In genomic region chr2:126921066-126921465, GRCh38 we compare ENCODE assay signal across 33 cellular contexts. TPM values are rescaled to one million over a fixed set of nuclear protein-coding genes. Genes with fewer than 3 reads are reported as not detected.
"Had no signal": no experiment of that assay in that cellular context is flagged by ENCODE, and none has a peak within 500 bp of the region (broad histone marks: within the 10 kb centered on the region; RNA-seq: fewer than 3 reads in every experiment).

No MANE protein-coding gene starts in this region.

- H3K27me3 ChIP-seq: adrenal gland, body of pancreas, esophagus muscularis mucosa, foreskin keratinocyte, gastrocnemius medialis had no signal

- H3K9me3 Mint-ChIP-seq: activated CD4-positive, alpha-beta memory T cell treated with anti-CD3 and anti-CD28 coated beads for 36 hours; activated CD4-positive, alpha-beta T cell treated with anti-CD3 and anti-CD28 coated beads, Interleukin-2, amount 10 ng/mL, durations not matched to agents 24 days and 14 days; activated naive CD4-positive, alpha-beta T cell treated with anti-CD3 and anti-CD28 coated beads for 36 hours; activated T-helper 1 cell treated with anti-CD3 and anti-CD28 coated beads, Interleukin-12 subunit alpha, Interleukin-12 subunit beta, Interleukin-2, Interleukin-4 antibody, amounts not matched to agents 30 ng/mL and 10 ng/mL and 1 ng/mL, durations not matched to agents 14 hours and 24 hours and 36 hours; activated T-helper 2 cell treated with anti-CD3 and anti-CD28 coated beads, Interferon-gamma antibody, Interleukin-2, Interleukin-4, amounts not matched to agents 10 μg/mL and 5 μg/mL and 100 μg/mL, durations not matched to agents 14 hours and 24 hours and 36 hours had no signal

- H3K4me3 Mint-ChIP-seq: activated CD4-positive, alpha-beta memory T cell treated with anti-CD3 and anti-CD28 coated beads for 36 hours; activated CD4-positive, alpha-beta T cell treated with anti-CD3 and anti-CD28 coated beads for 36 hours; activated CD4-positive, alpha-beta T cell treated with anti-CD3 and anti-CD28 coated beads, Interleukin-2, amount 10 ng/mL, durations not matched to agents 24 days and 14 days; activated CD8-positive, alpha-beta memory T cell treated with anti-CD3 and anti-CD28 coated beads, Interleukin-2, amount 10 ng/mL, durations not matched to agents 7 days and 5 days; activated CD8-positive, alpha-beta T cell treated with anti-CD3 and anti-CD28 coated beads, Interleukin-2, amount 10 ng/mL, durations not matched to agents 7 days and 5 days; activated naive CD4-positive, alpha-beta T cell treated with anti-CD3 and anti-CD28 coated beads for 36 hours; activated naive CD4-positive, alpha-beta T cell treated with anti-CD3 and anti-CD28 coated beads, Interleukin-2, amount 50 U/mL, for 24 hours; activated naive CD8-positive, alpha-beta T cell treated with anti-CD3 and anti-CD28 coated beads for 36 hours; activated naive CD8-positive, alpha-beta T cell treated with anti-CD3 and anti-CD28 coated beads, Interleukin-2, amount 50 U/mL, for 24 hours; activated T-helper 1 cell treated with anti-CD3 and anti-CD28 coated beads, Interleukin-12 subunit alpha, Interleukin-12 subunit beta, Interleukin-2, Interleukin-4 antibody, amounts not matched to agents 30 ng/mL and 10 ng/mL and 1 ng/mL, durations not matched to agents 14 hours and 24 hours and 36 hours had no signal

- H3K27ac ChIP-seq: adrenal gland, body of pancreas, esophagus muscularis mucosa, foreskin keratinocyte, gastrocnemius medialis had no signal

- H3K36me3 Mint-ChIP-seq: activated CD4-positive, alpha-beta memory T cell treated with anti-CD3 and anti-CD28 coated beads for 36 hours; activated CD8-positive, alpha-beta memory T cell treated with anti-CD3 and anti-CD28 coated beads, Interleukin-2, amount 10 ng/mL, durations not matched to agents 7 days and 5 days; activated naive CD4-positive, alpha-beta T cell treated with anti-CD3 and anti-CD28 coated beads, Interleukin-2, amount 50 U/mL, for 24 hours; activated naive CD8-positive, alpha-beta T cell treated with anti-CD3 and anti-CD28 coated beads for 36 hours had no signal

- H3K27me3 Mint-ChIP-seq: activated CD4-positive, alpha-beta memory T cell treated with anti-CD3 and anti-CD28 coated beads for 36 hours; activated naive CD8-positive, alpha-beta T cell treated with anti-CD3 and anti-CD28 coated beads for 36 hours had no signal

- DNase-seq: activated CD4-positive, alpha-beta memory T cell treated with anti-CD3 and anti-CD28 coated beads for 36 hours; activated CD4-positive, alpha-beta T cell treated with anti-CD3 and anti-CD28 coated beads for 36 hours; activated CD4-positive, alpha-beta T cell treated with anti-CD3 and anti-CD28 coated beads, Interleukin-2, amount 10 ng/mL, durations not matched to agents 24 days and 14 days; activated CD4-positive, CD25-positive, alpha-beta regulatory T cell; activated CD4-positive, CD25-positive, alpha-beta regulatory T cell treated with anti-CD3 and anti-CD28 coated beads, Interleukin-2, amount 50 U/mL, for 72 hours; activated CD8-positive, alpha-beta memory T cell treated with anti-CD3 and anti-CD28 coated beads, Interleukin-2, amount 10 ng/mL, durations not matched to agents 7 days and 5 days; activated CD8-positive, alpha-beta memory T cell treated with anti-CD3 and anti-CD28 coated beads, Interleukin-2, amount 50 U/mL, for 4 hours; activated CD8-positive, alpha-beta T cell treated with anti-CD3 and anti-CD28 coated beads, Interleukin-2, amount 10 ng/mL, durations not matched to agents 7 days and 5 days; activated effector memory CD4-positive, alpha-beta T cell treated with anti-CD3 and anti-CD28 coated beads, Interleukin-2, amount 50 U/mL, for 16 hours; activated naive CD4-positive, alpha-beta T cell treated with anti-CD3 and anti-CD28 coated beads for 36 hours; activated naive CD8-positive, alpha-beta T cell treated with anti-CD3 and anti-CD28 coated beads for 36 hours; activated naive CD8-positive, alpha-beta T cell treated with anti-CD3 and anti-CD28 coated beads, Interleukin-2, amount 50 U/mL, for 24 hours; activated T-cell treated with anti-CD3 and anti-CD28 coated beads, Interleukin-2, amount 50 U/mL, for 1 hour; activated T-cell treated with anti-CD3 and anti-CD28 coated beads, Interleukin-2, amount 50 U/mL, for 48 hours; amygdala; aorta; body of pancreas; caudate nucleus; effector CD8-positive, alpha-beta T cell; erythroblast; foreskin keratinocyte; gastrocnemius medialis; glutamatergic neuron; T-helper 2 cell had no signal

- H3K9me3 ChIP-seq: adrenal gland, body of pancreas, esophagus muscularis mucosa, gastrocnemius medialis had no signal

- H3K27ac Mint-ChIP-seq: activated CD4-positive, alpha-beta memory T cell treated with anti-CD3 and anti-CD28 coated beads for 36 hours; activated CD4-positive, alpha-beta T cell treated with anti-CD3 and anti-CD28 coated beads for 36 hours; activated CD4-positive, alpha-beta T cell treated with anti-CD3 and anti-CD28 coated beads, Interleukin-2, amount 10 ng/mL, durations not matched to agents 24 days and 14 days; activated CD8-positive, alpha-beta memory T cell treated with anti-CD3 and anti-CD28 coated beads, Interleukin-2, amount 10 ng/mL, durations not matched to agents 7 days and 5 days; activated CD8-positive, alpha-beta T cell treated with anti-CD3 and anti-CD28 coated beads, Interleukin-2, amount 10 ng/mL, durations not matched to agents 7 days and 5 days; activated naive CD4-positive, alpha-beta T cell treated with anti-CD3 and anti-CD28 coated beads for 36 hours; activated naive CD4-positive, alpha-beta T cell treated with anti-CD3 and anti-CD28 coated beads, Interleukin-2, amount 50 U/mL, for 24 hours; activated naive CD8-positive, alpha-beta T cell treated with anti-CD3 and anti-CD28 coated beads for 36 hours; activated naive CD8-positive, alpha-beta T cell treated with anti-CD3 and anti-CD28 coated beads, Interleukin-2, amount 50 U/mL, for 24 hours; activated T-helper 1 cell treated with anti-CD3 and anti-CD28 coated beads, Interleukin-12 subunit alpha, Interleukin-12 subunit beta, Interleukin-2, Interleukin-4 antibody, amounts not matched to agents 30 ng/mL and 10 ng/mL and 1 ng/mL, durations not matched to agents 14 hours and 24 hours and 36 hours; activated T-helper 2 cell treated with anti-CD3 and anti-CD28 coated beads, Interferon-gamma antibody, Interleukin-2, Interleukin-4, amounts not matched to agents 10 μg/mL and 5 μg/mL and 100 μg/mL, durations not matched to agents 14 hours and 24 hours and 36 hours had no signal

- H3K4me3 ChIP-seq: adrenal gland, body of pancreas, esophagus muscularis mucosa, gastrocnemius medialis had no signal

- H3K4me1 Mint-ChIP-seq: activated CD4-positive, alpha-beta T cell treated with anti-CD3 and anti-CD28 coated beads for 36 hours; activated CD4-positive, alpha-beta T cell treated with anti-CD3 and anti-CD28 coated beads, Interleukin-2, amount 10 ng/mL, durations not matched to agents 24 days and 14 days; activated CD8-positive, alpha-beta memory T cell treated with anti-CD3 and anti-CD28 coated beads, Interleukin-2, amount 10 ng/mL, durations not matched to agents 7 days and 5 days; activated naive CD4-positive, alpha-beta T cell treated with anti-CD3 and anti-CD28 coated beads, Interleukin-2, amount 50 U/mL, for 24 hours; activated naive CD8-positive, alpha-beta T cell treated with anti-CD3 and anti-CD28 coated beads for 36 hours; activated naive CD8-positive, alpha-beta T cell treated with anti-CD3 and anti-CD28 coated beads, Interleukin-2, amount 50 U/mL, for 24 hours had no signal

- H3K36me3 ChIP-seq: adrenal gland, esophagus muscularis mucosa, gastrocnemius medialis had no signal

RNA-seq across cellular contexts. Expression of gene TEX51, which starts 22.4 kb away (rescaled TPM):
- total RNA-seq: activated CD4-positive, alpha-beta memory T cell treated with anti-CD3 and anti-CD28 coated beads for 36 hours; activated CD4-positive, alpha-beta T cell treated with anti-CD3 and anti-CD28 coated beads for 36 hours; activated CD4-positive, alpha-beta T cell treated with anti-CD3 and anti-CD28 coated beads, Interleukin-2, amount 10 ng/mL, durations not matched to agents 24 days and 14 days; activated CD8-positive, alpha-beta memory T cell treated with anti-CD3 and anti-CD28 coated beads for 36 hours; activated CD8-positive, alpha-beta memory T cell treated with anti-CD3 and anti-CD28 coated beads, Interleukin-2, amount 10 ng/mL, durations not matched to agents 7 days and 5 days; activated CD8-positive, alpha-beta T cell treated with anti-CD3 and anti-CD28 coated beads, Interleukin-2, amount 10 ng/mL, durations not matched to agents 7 days and 5 days; activated naive CD4-positive, alpha-beta T cell treated with anti-CD3 and anti-CD28 coated beads for 36 hours; activated naive CD8-positive, alpha-beta T cell treated with anti-CD3 and anti-CD28 coated beads for 36 hours; activated T-helper 1 cell treated with anti-CD3 and anti-CD28 coated beads, Interleukin-12 subunit alpha, Interleukin-12 subunit beta, Interleukin-2, Interleukin-4 antibody, amounts not matched to agents 30 ng/mL and 10 ng/mL and 1 ng/mL, durations not matched to agents 14 hours and 24 hours and 36 hours; activated T-helper 2 cell treated with anti-CD3 and anti-CD28 coated beads, Interferon-gamma antibody, Interleukin-2, Interleukin-4, amounts not matched to agents 10 μg/mL and 5 μg/mL and 100 μg/mL, durations not matched to agents 14 hours and 24 hours and 36 hours; adrenal gland; aorta; body of pancreas; chondrocyte; dermis microvascular lymphatic vessel endothelial cell; esophagus muscularis mucosa; foreskin keratinocyte; gastrocnemius medialis; T-helper 1 cell treated with Interleukin-12 subunit alpha and Interleukin-12 subunit beta and Interleukin-4 antibody, amounts not matched to agents 30 ng/mL and 1 ng/mL, for 36 hours had no signal
